In genomic region chr6:159929819-159930218, GRCh38 we compare ENCODE assay signal across 9 cellular contexts. TPM values are rescaled to one million over a fixed set of nuclear protein-coding genes. Genes with fewer than 3 reads are reported as not detected.
DNase-seq lines count a peak whose midpoint lies in the region; ATAC-seq and TF ChIP-seq lines count a peak whose summit lies in the region.
"Had no signal": no experiment of that assay in that cellular context is flagged by ENCODE, and none has a peak within 500 bp of the region (broad histone marks: within the 10 kb centered on the region; RNA-seq: fewer than 3 reads in every experiment).

No MANE protein-coding gene starts in this region.

- ATAC-seq in GM21529 (IDR thresholded peaks at IDR 0.05; ENCODE audit: unreplicated experiment), result peak; percentile 43
- ATAC-seq: HCT116 had no signal

- DNase-seq in Daoy (ENCODE audit: low read depth) (peak; percentile 30), NCI-H2227 (lab: John Stamatoyannopoulos, UW; ENCODE audit: unreplicated experiment) (peak; percentile 16), ascending aorta (ENCODE audit: low spot score in 2 of 2) (peak in 1 of 2 donors; percentile 60), esophagus squamous epithelium (lab: John Stamatoyannopoulos, UW) (no peak), occipital lobe (lab: John Stamatoyannopoulos, UW) (no peak), colonic mucosa (no peak)
- peak; percentile 21 to 52 (median 27) for DNase-seq in stimulated activated CD4-positive, alpha-beta T cell treated with anti-CD3 and anti-CD28 coated beads, Interleukin-12 subunit alpha, Interleukin-12 subunit beta, amount 100 ng/mL, for 48 hours (ENCODE audit: low read depth in 2 of 3, low spot score in 1 of 3)

- H3K27ac ChIP-seq in ascending aorta (peak overlapping the region; percentile 30 to 46), esophagus squamous epithelium (no peak overlapping the region), colonic mucosa (no peak overlapping the region)

- H3K4me3 ChIP-seq in ascending aorta (no peak overlapping the region), esophagus squamous epithelium (no peak overlapping the region), colonic mucosa (no peak overlapping the region)

- TF ChIP-seq POLR2A in esophagus squamous epithelium (IDR thresholded peaks at IDR 0.05), result no peak

- H3K9ac ChIP-seq in colonic mucosa (ENCODE audit: low read depth in 2 of 2, low read length in 2 of 2), result no peak overlapping the region

- H3K36me3 ChIP-seq in ascending aorta (no peaks in the 10 kb centered on the region), esophagus squamous epithelium (no peaks in the 10 kb centered on the region), colonic mucosa (no peaks in the 10 kb centered on the region)

- H3K4me1 ChIP-seq in ascending aorta (peaks cover 12 to 47% of the 10 kb centered on the region in 2 donors), esophagus squamous epithelium (peaks cover 0 to 15% (median 3%) of the 10 kb centered on the region in 3 donors), colonic mucosa (no peaks in the 10 kb centered on the region)

- no peak for TF ChIP-seq CTCF in ascending aorta (IDR thresholded peaks at IDR 0.05)
- TF ChIP-seq CTCF in esophagus squamous epithelium (IDR thresholded peaks at IDR 0.05), result no peak
- no peak for TF ChIP-seq CTCF in colonic mucosa (IDR thresholded peaks at IDR 0.05)

- WGBS in esophagus squamous epithelium, 2 donors, result 21 to 34% methylated on average over 8 of the region's 8 CpGs

- no peaks in the 10 kb centered on the region for H3K9me3 ChIP-seq in ascending aorta
- no peaks in the 10 kb centered on the region for H3K9me3 ChIP-seq in esophagus squamous epithelium
- no peaks in the 10 kb centered on the region for H3K9me3 ChIP-seq in colonic mucosa

- intact Hi-C loops in ascending aorta (cut with DNase I), result no loop called here
- intact Hi-C loops in esophagus squamous epithelium (cut with DNase I), result no loop called here
- intact Hi-C loops in colonic mucosa (cut with DNase I), result no loop called here

- no peaks in the 10 kb centered on the region for H3K27me3 ChIP-seq in ascending aorta
- H3K27me3 ChIP-seq in esophagus squamous epithelium, result no peaks in the 10 kb centered on the region
- no peaks in the 10 kb centered on the region for H3K27me3 ChIP-seq in colonic mucosa

RNA-seq across cellular contexts. Expression of gene MAS1, which starts 39.0 kb away (rescaled TPM):
- total RNA-seq in Daoy (2014; rRNA removed; shearing (Covaris generic)), result not detected in 2 replicates
- total RNA-seq in ascending aorta, result not detected
- total RNA-seq in esophagus squamous epithelium, result not detected
- not detected for total RNA-seq in occipital lobe
- total RNA-seq in colonic mucosa, result not detected

RNA-seq across cellular contexts. Expression of gene IGF2R, which starts 39.1 kb away (rescaled TPM):
- 26.2 and 41.1 TPM in 2 replicates for total RNA-seq in Daoy (2014; rRNA removed; shearing (Covaris generic))
- total RNA-seq in ascending aorta (104 TPM), esophagus squamous epithelium (10 to 100 TPM; 38.2 to 56.1 (median 52.0) TPM), occipital lobe (36.7 TPM), colonic mucosa (10 to 100 TPM; 73.8 to 84.4 TPM)

Comparison
In these comparisons a context has a peak if more than half of its experiments do, and no peak if none do; other contexts are left out.
1. DNase-seq: peak in Daoy (single experiment), NCI-H2227 (single experiment) and stimulated activated CD4-positive, alpha-beta T cell treated with anti-CD3 and anti-CD28 coated beads, Interleukin-12 subunit alpha, Interleukin-12 subunit beta, amount 100 ng/mL, for 48 hours (3 of 3); none in esophagus squamous epithelium (single experiment), occipital lobe (single experiment) and colonic mucosa (single experiment).
2. H3K27ac ChIP-seq: peak in ascending aorta (2 of 2); none in esophagus squamous epithelium (0 of 4) and colonic mucosa (single experiment).